Comparison of ENCODE assay signal across 7 cellular contexts in the genomic region with DNA sequence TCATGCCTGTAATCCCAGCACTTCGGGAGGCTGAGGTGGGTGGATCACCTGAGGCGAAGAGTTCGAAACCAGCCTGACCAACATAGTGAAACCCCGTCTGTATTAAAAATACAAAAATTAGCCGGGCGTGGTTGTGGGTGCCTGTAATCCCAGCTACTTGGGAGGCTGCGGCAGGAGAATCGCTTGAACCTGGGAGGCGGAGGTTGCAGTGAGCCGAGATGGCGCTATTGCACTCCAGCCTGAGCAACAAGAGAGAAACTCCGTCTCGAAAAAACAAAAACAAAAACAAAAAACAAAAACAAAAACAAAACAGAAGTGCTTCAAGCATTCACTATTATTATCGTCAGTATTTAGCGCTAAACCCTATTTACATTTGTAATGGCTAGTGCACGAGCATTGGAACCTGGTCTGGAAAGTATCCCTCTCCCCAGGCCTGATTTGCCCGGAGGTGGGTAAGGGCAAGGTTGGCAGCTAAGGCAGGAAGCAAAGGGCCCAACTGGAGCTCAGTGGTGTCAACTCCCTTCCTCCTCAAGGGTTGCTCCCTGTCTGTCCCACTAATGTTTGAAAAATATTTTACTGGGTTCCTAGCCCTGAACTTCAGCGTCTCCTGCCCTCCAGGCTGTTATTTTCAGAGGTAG. TPM values are rescaled to one million over a fixed set of nuclear protein-coding genes. Genes with fewer than 3 reads are reported as not detected.
"Had no signal": no experiment of that assay in that cellular context is flagged by ENCODE, and none has a peak within 500 bp of the region (broad histone marks: within the 10 kb centered on the region; RNA-seq: fewer than 3 reads in every experiment).

No MANE protein-coding gene starts in this region.

RNA-seq across cellular contexts. Expression of gene CD248, which starts 5.9 kb away (rescaled TPM):
- total RNA-seq: activated T-helper 1 cell treated with anti-CD3 and anti-CD28 coated beads, Interleukin-12 subunit alpha, Interleukin-12 subunit beta, Interleukin-2, Interleukin-4 antibody, amounts not matched to agents 30 ng/mL and 10 ng/mL and 1 ng/mL, durations not matched to agents 14 hours and 24 hours and 36 hours had no signal

RNA-seq across cellular contexts. Expression of gene TMEM151A, which starts 19.2 kb away (rescaled TPM):
- total RNA-seq: activated T-helper 1 cell treated with anti-CD3 and anti-CD28 coated beads, Interleukin-12 subunit alpha, Interleukin-12 subunit beta, Interleukin-2, Interleukin-4 antibody, amounts not matched to agents 30 ng/mL and 10 ng/mL and 1 ng/mL, durations not matched to agents 14 hours and 24 hours and 36 hours; lung microvascular endothelial cell; posterior vena cava had no signal
- polyA plus RNA-seq: keratinocyte; naive thymus-derived CD4-positive, alpha-beta T cell had no signal

RNA-seq across cellular contexts. Expression of gene CNIH2, which starts 32.9 kb away (rescaled TPM):
- total RNA-seq: left cardiac atrium, left ventricle myocardium superior, posterior vena cava had no signal
- polyA plus RNA-seq: naive thymus-derived CD4-positive, alpha-beta T cell had no signal
